In the genomic region with DNA sequence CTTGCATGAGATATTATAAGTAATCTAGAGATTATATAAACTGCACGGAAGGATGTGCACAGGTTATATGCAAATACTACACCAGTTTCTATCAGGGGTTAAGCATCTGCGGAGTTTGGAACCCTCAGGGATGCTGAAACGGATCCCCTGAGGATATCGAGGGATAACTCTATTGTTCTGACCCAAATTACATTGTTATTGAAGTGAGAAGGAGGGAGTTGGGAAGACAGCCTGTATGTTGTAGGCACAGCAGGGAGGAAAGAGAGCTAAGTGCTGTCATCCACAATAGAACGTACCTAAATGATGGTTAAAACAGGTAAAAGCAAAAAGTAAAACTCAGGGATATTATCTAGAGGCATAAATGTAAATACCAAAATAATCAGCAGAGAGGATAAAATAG, we compare ENCODE assay signal across 20 cellular contexts. TPM values are rescaled to one million over a fixed set of nuclear protein-coding genes. Genes with fewer than 3 reads are reported as not detected.
A peak's percentile ranks its signal among the peaks of the same experiment; 100 is the strongest.
DNase-seq lines count a peak whose midpoint lies in the region; ATAC-seq and TF ChIP-seq lines count a peak whose summit lies in the region.
"Had no signal": no experiment of that assay in that cellular context is flagged by ENCODE, and none has a peak within 500 bp of the region (broad histone marks: within the 10 kb centered on the region; RNA-seq: fewer than 3 reads in every experiment).

No MANE protein-coding gene starts in this region.

- H3K27ac ChIP-seq in BLaER1 treated with 17β-estradiol and CSF1 and Interleukin-3, amounts not matched to agents 10 nM and 100 nM, result peak overlapping the region in 7 of 11 experiments; percentile 68 to 81 (median 74); a peak in 13 of 22 replicates
- no peak overlapping the region for H3K27ac ChIP-seq in mesendoderm (ENCODE audit: low read depth, low read length)
- no peak overlapping the region for H3K27ac ChIP-seq in PC-3 (ENCODE audit: low read length)
- H3K27ac ChIP-seq: KMS-11 had no signal

- H2BK15ac ChIP-seq in mesendoderm (replicated peaks; ENCODE audit: low read depth), result no peak overlapping the region

- no peak for TF ChIP-seq CTCF in PC-3 (conservative IDR thresholded peaks at IDR 0.05; ENCODE audit: low read depth, low read length)

- H3K4me1 ChIP-seq in BLaER1 treated with 17β-estradiol and CSF1 and Interleukin-3, amounts not matched to agents 10 nM and 100 nM, result peaks cover 26 to 76% (median 70%) of the 10 kb centered on the region in 10 experiments
- peaks cover 7% of the 10 kb centered on the region for H3K4me1 ChIP-seq in mesendoderm (ENCODE audit: control insufficient read depth, low read depth, low read length)
- H3K4me1 ChIP-seq in PC-3 (ENCODE audit: insufficient read depth, low read length), result no peaks in the 10 kb centered on the region

- no CpG with 5 or more reads among the region's 5 CpGs for WGBS in mesendoderm (ENCODE audit: extremely low coverage, insufficient coverage, low lambda C conversion rate)

- CTCF ChIA-PET in PC-3 (lab: Charles Lee), result no interaction called here

- no peak for ATAC-seq in PC-3
- ATAC-seq in GM18511 (IDR thresholded peaks at IDR 0.05; ENCODE audit: unreplicated experiment), result no peak
- ATAC-seq: T-helper 17 cell had no signal

- H3K27me3 ChIP-seq in BLaER1 treated with 17β-estradiol and CSF1 and Interleukin-3, amounts not matched to agents 10 nM and 100 nM, result no peaks in the 10 kb centered on the region
- H3K27me3 ChIP-seq in mesendoderm (ENCODE audit: insufficient read depth, low read length, poor library complexity), result no peaks in the 10 kb centered on the region
- no peaks in the 10 kb centered on the region for H3K27me3 ChIP-seq in PC-3 (ENCODE audit: low read length)

- no peaks in the 10 kb centered on the region for H3K79me1 ChIP-seq in mesendoderm (ENCODE audit: low read length)

- no peak overlapping the region for H2BK5ac ChIP-seq in mesendoderm (ENCODE audit: low read length)

- H3K9me2 ChIP-seq in PC-3 (replicated peaks; ENCODE audit: low read length), result no peaks in the 10 kb centered on the region

- H3K56ac ChIP-seq in mesendoderm (ENCODE audit: low read length), result no peak overlapping the region

- H3F3A ChIP-seq in PC-3 (ENCODE audit: low read length, unreplicated experiment), result no peaks in the 10 kb centered on the region

- peak; percentile 53 for DNase-seq in NCI-H146 (lab: John Stamatoyannopoulos, UW)
- peak; percentile 58 for DNase-seq in NCI-H69 (lab: John Stamatoyannopoulos, UW)
- peak; percentile 30 for DNase-seq in mesendoderm
- DNase-seq in PC-3, result no peak
- no peak for DNase-seq in GM19240 (ENCODE audit: insufficient read length, low spot score)
- DNase-seq: AML-193, DMS53, GDM1, NCI-H1105, NCI-H187, NCI-H2227 treated with DMSO at 0.1 percent for 48 hours, NCI-H524, OCI-M1, Right ventricle myocardium superior, SW 1271, T-helper 17 cell had no signal

- H3K18ac ChIP-seq in mesendoderm (ENCODE audit: low read length), result no peak overlapping the region

- peak overlapping the region in 9 of 11 experiments; percentile 28 to 82 (median 72); a peak in 19 of 22 replicates for H3K4me2 ChIP-seq in BLaER1 treated with 17β-estradiol and CSF1 and Interleukin-3, amounts not matched to agents 10 nM and 100 nM
- H3K4me2 ChIP-seq in mesendoderm (ENCODE audit: low read length) (no peak overlapping the region), PC-3 (ENCODE audit: low read length) (no peak overlapping the region)
- H3K4me2 ChIP-seq: KMS-11 had no signal

- H3K23ac ChIP-seq in mesendoderm (ENCODE audit: low read length), result no peak overlapping the region

- H3K36me3 ChIP-seq in BLaER1 treated with 17β-estradiol and CSF1 and Interleukin-3, amounts not matched to agents 10 nM and 100 nM, result no peaks in the 10 kb centered on the region
- H3K36me3 ChIP-seq in mesendoderm (ENCODE audit: control insufficient read depth, insufficient read depth, low read length), result no peaks in the 10 kb centered on the region
- no peaks in the 10 kb centered on the region for H3K36me3 ChIP-seq in PC-3 (ENCODE audit: low read depth, low read length)
- H3K36me3 ChIP-seq: HAP-1 had no signal

- no peak overlapping the region for H4K5ac ChIP-seq in mesendoderm (ENCODE audit: low read length)

- H3K79me2 ChIP-seq in mesendoderm (ENCODE audit: control insufficient read depth, insufficient read depth, low read length) (no peaks in the 10 kb centered on the region), PC-3 (ENCODE audit: low read length) (no peaks in the 10 kb centered on the region)

- H2AK5ac ChIP-seq in mesendoderm (ENCODE audit: low read length), result no peak overlapping the region

- H3K9ac ChIP-seq in BLaER1 treated with 17β-estradiol and CSF1 and Interleukin-3, amounts not matched to agents 10 nM and 100 nM, result peak overlapping the region in 3 of 11 experiments; percentile 27 to 54 (median 50); a peak in 6 of 22 replicates
- H3K9ac ChIP-seq in mesendoderm (ENCODE audit: low read length), result no peak overlapping the region
- H3K9ac ChIP-seq in PC-3 (ENCODE audit: low read length), result no peak overlapping the region
- H3K9ac ChIP-seq: KMS-11 had no signal

- no peak overlapping the region for H3K4ac ChIP-seq in mesendoderm (ENCODE audit: low read depth, low read length)

- no peak overlapping the region for H3K4me3 ChIP-seq in BLaER1 treated with 17β-estradiol and CSF1 and Interleukin-3, amounts not matched to agents 10 nM and 100 nM
- no peak overlapping the region for H3K4me3 ChIP-seq in mesendoderm (ENCODE audit: low read length)
- H3K4me3 ChIP-seq in PC-3 (ENCODE audit: low read length), result no peak overlapping the region
- H3K4me3 ChIP-seq: HAP-1 had no signal

- no peaks in the 10 kb centered on the region for H4K20me1 ChIP-seq in BLaER1 treated with 17β-estradiol and CSF1 and Interleukin-3, amounts not matched to agents 10 nM and 100 nM
- H4K20me1 ChIP-seq in PC-3 (ENCODE audit: low read length), result no peaks in the 10 kb centered on the region

- intact Hi-C loops in PC-3 (cut with micrococcal nuclease), result no loop called here

- no peak overlapping the region for H4K8ac ChIP-seq in mesendoderm (ENCODE audit: low read depth, low read length)

- POLR2A ChIA-PET in PC-3 (lab: Charles Lee; ENCODE audit: unreplicated experiment), result no interaction called here

- H2AFZ ChIP-seq in PC-3 (ENCODE audit: low read length), result no peak overlapping the region

- no peak overlapping the region for H2BK120ac ChIP-seq in mesendoderm (ENCODE audit: low read depth, low read length)

- peaks cover 0 to 12% (median 11%) of the 10 kb centered on the region in 11 experiments; a peak in 15 of 22 replicates for H3K9me3 ChIP-seq in BLaER1 treated with 17β-estradiol and CSF1 and Interleukin-3, amounts not matched to agents 10 nM and 100 nM (replicated peaks in 1 of 11)
- no peaks in the 10 kb centered on the region for H3K9me3 ChIP-seq in PC-3 (ENCODE audit: low read length)
- H3K9me3 ChIP-seq: HAP-1 had no signal

- no TSS peak for BruUV-seq in PC-3 (replicated peaks; lab: Mats Ljungman, UMichigan)

RNA-seq across cellular contexts. Expression of gene SMAD2, which starts 44.6 kb away (rescaled TPM):
- 51.5 TPM for polyA plus RNA-seq in mesendoderm (2013, experiment 1 of 2)
- polyA plus RNA-seq in mesendoderm (2013, experiment 2 of 2), result 53.8 TPM
- total RNA-seq in PC-3 (2014; rRNA removed), result 25.5 and 30.3 TPM in 2 replicates

Comparison
In these comparisons a context has a peak if more than half of its experiments do, and no peak if none do; other contexts are left out.
1. H3K27ac ChIP-seq: peak in BLaER1 treated with 17β-estradiol and CSF1 and Interleukin-3, amounts not matched to agents 10 nM and 100 nM (7 of 11); none in mesendoderm (single experiment) and PC-3 (single experiment).
2. H3K4me2 ChIP-seq: peak in BLaER1 treated with 17β-estradiol and CSF1 and Interleukin-3, amounts not matched to agents 10 nM and 100 nM (9 of 11); none in mesendoderm (single experiment) and PC-3 (single experiment).
3. DNase-seq: peak in NCI-H146 (single experiment), NCI-H69 (single experiment) and mesendoderm (single experiment); none in PC-3 (single experiment) and GM19240 (single experiment).